Comparison of ENCODE assay signal across 1 cellular context in the genomic region with DNA sequence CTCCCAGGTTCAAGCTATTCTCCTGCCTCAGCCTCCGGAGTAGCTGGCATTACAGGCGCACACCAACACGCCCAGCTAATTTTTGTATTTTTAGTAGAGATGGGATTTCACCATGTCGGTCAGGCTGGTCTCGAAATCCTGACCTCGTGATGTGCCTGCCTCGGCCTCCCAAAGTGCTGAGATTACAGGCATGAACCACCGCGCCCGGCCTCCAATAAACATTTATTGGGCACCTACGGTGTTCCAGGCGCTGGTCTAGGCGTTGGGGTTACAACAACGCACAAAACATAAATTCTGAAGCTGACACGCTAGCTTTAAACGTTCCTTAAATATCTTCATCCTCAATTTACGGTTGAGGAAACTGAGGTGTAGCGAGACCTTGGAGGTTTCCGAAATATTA.
A peak's percentile ranks its signal among the peaks of the same experiment; 100 is the strongest.
TF ChIP-seq lines count a peak whose summit lies in the region.

No MANE protein-coding gene starts in this region.

TF ChIP-seq in K562, 482 proteins besides CTCF, POLR2A, EP300 and RAD21:
- peak; percentile 85 for TF ChIP-seq ZKSCAN8 (CRISPR knock-in tag; IDR thresholded peaks at IDR 0.05)
